In the genomic region with DNA sequence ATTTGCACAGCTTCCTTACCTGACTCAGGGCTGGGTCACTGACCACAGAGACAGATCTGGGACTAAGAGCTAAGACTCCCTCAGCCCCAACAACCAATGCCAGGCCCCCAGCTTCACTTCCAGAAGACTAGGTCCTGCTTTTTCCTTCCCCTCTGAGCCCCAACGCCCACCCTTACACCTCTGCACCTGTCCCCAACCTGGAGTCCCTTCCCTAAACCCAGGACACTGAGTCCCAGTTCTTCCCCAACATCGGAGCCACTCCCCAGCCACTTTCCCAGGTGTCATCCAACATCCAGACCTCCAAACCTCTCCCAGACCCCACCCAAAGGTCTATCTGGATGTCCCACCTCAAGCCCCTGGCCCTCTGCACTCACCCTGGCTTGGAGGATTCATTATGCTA, we compare ENCODE assay signal across 17 cellular contexts. TPM values are rescaled to one million over a fixed set of nuclear protein-coding genes. Genes with fewer than 3 reads are reported as not detected.
DNase-seq lines count a peak whose midpoint lies in the region; ATAC-seq lines count a peak whose summit lies in the region.
"Had no signal": no experiment of that assay in that cellular context is flagged by ENCODE, and none has a peak within 500 bp of the region (broad histone marks: within the 10 kb centered on the region; RNA-seq: fewer than 3 reads in every experiment).

No MANE protein-coding gene starts in this region.

- H3K4me3 Mint-ChIP-seq in activated T-cell treated with anti-CD3 and anti-CD28 coated beads, Interleukin-2, amount 50 U/mL, for 72 hours, result peak overlapping the region; percentile 68 to 80
- no peak overlapping the region for H3K4me3 Mint-ChIP-seq in stimulated activated naive B cell treated with anti-CD40 and anti-IgM and Interleukin-4, amounts not matched to agents 10 μg/mL and 1 μg/mL and 100 μg/mL, for 72 hours

- no peaks in the 10 kb centered on the region for H3K9me3 Mint-ChIP-seq in activated naive CD4-positive, alpha-beta T cell treated with anti-CD3 and anti-CD28 coated beads, Interleukin-2, amount 50 U/mL, for 72 hours
- H3K9me3 Mint-ChIP-seq in activated T-cell treated with anti-CD3 and anti-CD28 coated beads, Interleukin-2, amount 50 U/mL, for 72 hours, result no peaks in the 10 kb centered on the region
- H3K9me3 Mint-ChIP-seq in stimulated activated naive B cell treated with anti-CD40 and anti-IgM and Interleukin-4, amounts not matched to agents 10 μg/mL and 1 μg/mL and 100 μg/mL, for 72 hours, result peaks cover 3 to 6% of the 10 kb centered on the region in 2 donors

- H3K4me1 Mint-ChIP-seq in activated T-cell treated with anti-CD3 and anti-CD28 coated beads, Interleukin-2, amount 50 U/mL, for 72 hours (ENCODE audit: low read depth), result peaks cover 33% of the 10 kb centered on the region
- H3K4me1 Mint-ChIP-seq in stimulated activated naive B cell treated with anti-CD40 and anti-IgM and Interleukin-4, amounts not matched to agents 10 μg/mL and 1 μg/mL and 100 μg/mL, for 72 hours, result peaks cover 51 to 91% of the 10 kb centered on the region in 2 donors

- no peak for ATAC-seq in activated naive CD4-positive, alpha-beta T cell treated with anti-CD3 and anti-CD28 coated beads, Interleukin-2, amount 50 U/mL, for 72 hours
- ATAC-seq in activated T-cell treated with anti-CD3 and anti-CD28 coated beads, Interleukin-2, amount 50 U/mL, for 72 hours (replicated peaks in 1 of 2), result peak; percentile 2 to 15
- no peak for ATAC-seq in stimulated activated naive B cell treated with anti-CD40 and anti-IgM and Interleukin-4, amounts not matched to agents 10 μg/mL and 1 μg/mL and 100 μg/mL, for 72 hours (replicated peaks)
- no peak for ATAC-seq in GM21528 (IDR thresholded peaks at IDR 0.05; ENCODE audit: low FRiP score, unreplicated experiment)
- ATAC-seq: right lobe of liver had no signal

- H3K27me3 Mint-ChIP-seq in activated T-cell treated with anti-CD3 and anti-CD28 coated beads, Interleukin-2, amount 50 U/mL, for 72 hours (ENCODE audit: low read depth), result peaks cover 10% of the 10 kb centered on the region
- H3K27me3 Mint-ChIP-seq in stimulated activated naive B cell treated with anti-CD40 and anti-IgM and Interleukin-4, amounts not matched to agents 10 μg/mL and 1 μg/mL and 100 μg/mL, for 72 hours, result no peaks in the 10 kb centered on the region

- H3K36me3 Mint-ChIP-seq in activated naive CD4-positive, alpha-beta T cell treated with anti-CD3 and anti-CD28 coated beads, Interleukin-2, amount 50 U/mL, for 72 hours, result no peaks in the 10 kb centered on the region
- no peaks in the 10 kb centered on the region for H3K36me3 Mint-ChIP-seq in activated T-cell treated with anti-CD3 and anti-CD28 coated beads, Interleukin-2, amount 50 U/mL, for 72 hours (ENCODE audit: insufficient read depth in 2 of 2)
- H3K36me3 Mint-ChIP-seq in stimulated activated naive B cell treated with anti-CD40 and anti-IgM and Interleukin-4, amounts not matched to agents 10 μg/mL and 1 μg/mL and 100 μg/mL, for 72 hours, result peaks cover 76 to 93% of the 10 kb centered on the region in 2 donors

- DNase-seq in activated naive CD4-positive, alpha-beta T cell treated with anti-CD3 and anti-CD28 coated beads, Interleukin-2, amount 50 U/mL, for 72 hours (ENCODE audit: low spot score in 2 of 2), result no peak
- no peak for DNase-seq in activated naive CD4-positive, alpha-beta T cell treated with Interleukin-2 at 50 U/mL for 16 hours
- DNase-seq in activated T-cell treated with anti-CD3 and anti-CD28 coated beads, Interleukin-2, amount 50 U/mL, for 72 hours, result no peak
- no peak for DNase-seq in stimulated activated naive B cell treated with anti-CD40 and anti-IgM and Interleukin-4, amounts not matched to agents 10 μg/mL and 1 μg/mL and 100 μg/mL, for 72 hours
- DNase-seq in activated CD8-positive, alpha-beta memory T cell treated with anti-CD3 and anti-CD28 coated beads for 24 hours, result no peak
- DNase-seq: activated effector memory CD4-positive, alpha-beta T cell treated with Interleukin-2 at 50 U/mL for 16 hours; colonic mucosa; COR-L47; NCI-H1436; NCI-H82; right lobe of liver; SW 1271; testis had no signal

- peak overlapping the region; percentile 8 to 23 for H3K27ac Mint-ChIP-seq in activated naive CD4-positive, alpha-beta T cell treated with anti-CD3 and anti-CD28 coated beads, Interleukin-2, amount 50 U/mL, for 72 hours
- H3K27ac Mint-ChIP-seq in activated T-cell treated with anti-CD3 and anti-CD28 coated beads, Interleukin-2, amount 50 U/mL, for 72 hours, result peak overlapping the region; percentile 73
- H3K27ac Mint-ChIP-seq in stimulated activated naive B cell treated with anti-CD40 and anti-IgM and Interleukin-4, amounts not matched to agents 10 μg/mL and 1 μg/mL and 100 μg/mL, for 72 hours, result peak overlapping the region; percentile 99

RNA-seq across cellular contexts. Expression of a gene that starts 2.9 kb away (rescaled TPM):
- total RNA-seq in activated naive CD4-positive, alpha-beta T cell treated with anti-CD3 and anti-CD28 coated beads, Interleukin-2, amount 50 U/mL, for 72 hours, result under 1 TPM; 0.56 to 0.57 TPM
- total RNA-seq in activated T-cell treated with anti-CD3 and anti-CD28 coated beads, Interleukin-2, amount 50 U/mL, for 72 hours, result 1 to 10 TPM; 2.3 to 7.7 TPM
- total RNA-seq: endothelial cell of umbilical vein, HT1080 had no signal

RNA-seq across cellular contexts. Expression of a gene that starts 18.4 kb away (rescaled TPM):
- total RNA-seq in activated naive CD4-positive, alpha-beta T cell treated with anti-CD3 and anti-CD28 coated beads, Interleukin-2, amount 50 U/mL, for 72 hours, result 10 to 100 TPM; 58.9 to 84.4 TPM
- total RNA-seq in activated T-cell treated with anti-CD3 and anti-CD28 coated beads, Interleukin-2, amount 50 U/mL, for 72 hours, result 10 to 100 TPM; 73.0 to 78.2 TPM

RNA-seq across cellular contexts. Expression of a gene that starts 22.1 kb away (rescaled TPM):
- total RNA-seq in activated naive CD4-positive, alpha-beta T cell treated with anti-CD3 and anti-CD28 coated beads, Interleukin-2, amount 50 U/mL, for 72 hours, result not detected
- not detected for total RNA-seq in activated T-cell treated with anti-CD3 and anti-CD28 coated beads, Interleukin-2, amount 50 U/mL, for 72 hours
- total RNA-seq: endothelial cell of umbilical vein, HT1080, testis had no signal

RNA-seq across cellular contexts. Expression of a gene that starts 30.2 kb away (rescaled TPM):
- total RNA-seq in activated naive CD4-positive, alpha-beta T cell treated with anti-CD3 and anti-CD28 coated beads, Interleukin-2, amount 50 U/mL, for 72 hours, result not detected
- total RNA-seq in activated T-cell treated with anti-CD3 and anti-CD28 coated beads, Interleukin-2, amount 50 U/mL, for 72 hours, result not detected
- total RNA-seq: colonic mucosa, endothelial cell of umbilical vein, HT1080, mucosa of gallbladder, testis had no signal

RNA-seq across cellular contexts. Expression of a gene that starts 32.9 kb away (rescaled TPM):
- total RNA-seq in activated naive CD4-positive, alpha-beta T cell treated with anti-CD3 and anti-CD28 coated beads, Interleukin-2, amount 50 U/mL, for 72 hours, result not detected
- total RNA-seq in activated T-cell treated with anti-CD3 and anti-CD28 coated beads, Interleukin-2, amount 50 U/mL, for 72 hours, result not detected
- total RNA-seq: endothelial cell of umbilical vein, HT1080 had no signal

Comparison
In these comparisons a context has a peak if more than half of its experiments do, and no peak if none do; other contexts are left out.
1. ATAC-seq: peak in activated T-cell treated with anti-CD3 and anti-CD28 coated beads, Interleukin-2, amount 50 U/mL, for 72 hours (2 of 2); none in activated naive CD4-positive, alpha-beta T cell treated with anti-CD3 and anti-CD28 coated beads, Interleukin-2, amount 50 U/mL, for 72 hours (0 of 2), stimulated activated naive B cell treated with anti-CD40 and anti-IgM and Interleukin-4, amounts not matched to agents 10 μg/mL and 1 μg/mL and 100 μg/mL, for 72 hours (0 of 2) and GM21528 (single experiment).
2. H3K27ac Mint-ChIP-seq: peak in every context shown above with its lines; median percentile 99 in stimulated activated naive B cell treated with anti-CD40 and anti-IgM and Interleukin-4, amounts not matched to agents 10 μg/mL and 1 μg/mL and 100 μg/mL, for 72 hours; 73 in activated T-cell treated with anti-CD3 and anti-CD28 coated beads, Interleukin-2, amount 50 U/mL, for 72 hours; 16 in activated naive CD4-positive, alpha-beta T cell treated with anti-CD3 and anti-CD28 coated beads, Interleukin-2, amount 50 U/mL, for 72 hours.
3. H3K4me3 Mint-ChIP-seq: peak in activated T-cell treated with anti-CD3 and anti-CD28 coated beads, Interleukin-2, amount 50 U/mL, for 72 hours (2 of 2); none in stimulated activated naive B cell treated with anti-CD40 and anti-IgM and Interleukin-4, amounts not matched to agents 10 μg/mL and 1 μg/mL and 100 μg/mL, for 72 hours (0 of 2).